15 cellular contexts compared by ENCODE assay signal in the genomic region with DNA sequence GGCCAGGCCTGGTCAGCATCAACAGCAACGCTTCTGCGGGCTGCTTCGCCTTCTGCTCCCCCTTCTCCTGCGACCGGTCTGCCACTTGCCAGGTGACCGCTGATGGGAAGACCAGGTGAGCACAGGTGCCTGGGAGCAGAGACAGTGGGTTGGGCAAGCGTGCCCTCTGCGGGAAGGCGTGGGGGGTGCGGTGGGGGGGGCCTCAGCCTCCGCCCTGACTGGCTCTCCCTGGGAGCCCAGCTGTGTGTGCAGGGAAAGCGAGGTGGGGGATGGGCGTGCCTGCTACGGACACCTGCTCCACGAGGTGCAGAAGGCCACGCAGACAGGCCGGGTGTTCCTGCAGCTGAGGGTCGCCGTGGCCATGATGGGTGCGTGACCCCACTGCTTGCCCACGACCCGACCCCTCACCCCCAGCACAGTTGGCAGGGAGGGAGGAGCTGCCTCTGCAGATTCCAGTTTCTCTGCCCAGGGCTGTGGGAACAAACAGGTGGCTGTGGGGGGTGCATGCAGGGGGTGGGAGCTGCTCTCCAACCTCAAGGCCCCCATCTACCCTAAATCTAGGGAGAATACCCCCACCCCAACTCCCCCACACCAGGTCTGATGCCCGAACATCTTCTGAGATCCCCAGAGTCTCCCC. TPM values are rescaled to one million over a fixed set of nuclear protein-coding genes. Genes with fewer than 3 reads are reported as not detected.
"Had no signal": no experiment of that assay in that cellular context is flagged by ENCODE, and none has a peak within 500 bp of the region (broad histone marks: within the 10 kb centered on the region; RNA-seq: fewer than 3 reads in every experiment).

No MANE protein-coding gene starts in this region.

- H3K27ac ChIP-seq: left ventricle myocardium inferior had no signal

- H3K4me3 ChIP-seq: left ventricle myocardium inferior, smooth muscle cell had no signal

- H3K9me3 ChIP-seq: left ventricle myocardium inferior had no signal

- ATAC-seq: activated CD4-positive, alpha-beta T cell treated with anti-CD3 and anti-CD28 coated beads for 36 hours; activated T-cell treated with anti-CD3 and anti-CD28 coated beads, Interleukin-2, amount 50 U/mL, for 72 hours; natural killer cell; right cardiac atrium; stimulated activated naive B cell treated with anti-CD40 and anti-IgM and Interleukin-4, amounts not matched to agents 10 μg/mL and 1 μg/mL and 100 μg/mL, for 72 hours had no signal

- H3K4me2 ChIP-seq: smooth muscle cell had no signal

- H3K4me1 ChIP-seq: left ventricle myocardium inferior had no signal

- DNase-seq: activated CD4-positive, alpha-beta memory T cell treated with anti-CD3 and anti-CD28 coated beads, Interleukin-2, amount 10 ng/mL, durations not matched to agents 7 days and 5 days; activated CD4-positive, alpha-beta T cell treated with anti-CD3 and anti-CD28 coated beads for 36 hours; activated CD8-positive, alpha-beta memory T cell treated with anti-CD3 and anti-CD28 coated beads, Interleukin-2, amount 50 U/mL, for 4 hours; activated gamma-delta T cell treated with Interleukin-2 at 50 U/mL for 16 hours; activated naive CD8-positive, alpha-beta T cell treated with anti-CD3 and anti-CD28 coated beads for 36 hours; activated T-cell treated with anti-CD3 and anti-CD28 coated beads, Interleukin-2, amount 50 U/mL, for 72 hours; cerebellar nuclear complex; erythroblast; kidney; left ventricle myocardium inferior; natural killer cell; nucleus accumbens; right cardiac atrium; stimulated activated naive B cell treated with anti-CD40 and anti-IgM and Interleukin-4, amounts not matched to agents 10 μg/mL and 1 μg/mL and 100 μg/mL, for 72 hours had no signal

RNA-seq across cellular contexts. Expression of gene STAB1, which starts 8.8 kb away (rescaled TPM):
- total RNA-seq: activated CD4-positive, alpha-beta memory T cell treated with anti-CD3 and anti-CD28 coated beads, Interleukin-2, amount 10 ng/mL, durations not matched to agents 7 days and 5 days had no signal
